ENCODE assay signal across 2 cellular contexts in the genomic region with DNA sequence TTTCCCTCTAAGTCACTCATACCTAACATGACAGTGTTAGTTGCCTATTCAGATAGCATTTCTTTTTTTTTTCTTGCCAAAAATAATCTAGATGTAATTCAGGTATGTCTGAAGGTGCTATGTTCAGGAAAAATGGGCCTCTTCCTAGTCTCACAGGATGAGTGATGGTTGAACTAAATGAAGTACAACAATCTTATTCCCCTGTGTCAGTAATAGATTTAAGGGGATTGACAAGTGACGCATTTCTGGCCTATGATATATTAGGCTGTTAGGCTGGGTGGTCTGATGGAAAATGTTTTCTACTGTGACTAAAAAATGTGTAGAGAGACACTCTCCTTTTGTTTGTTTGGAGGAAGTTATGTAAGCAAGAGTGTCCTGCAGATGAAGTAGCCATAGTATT.
TF ChIP-seq lines count a peak whose summit lies in the region.

No MANE protein-coding gene starts in this region.

TF ChIP-seq in neural cell, 6 proteins besides CTCF, POLR2A, EP300 and RAD21:
- TF ChIP-seq REST (IDR thresholded peaks at IDR 0.05; ENCODE audit: borderline replicate concordance), result no peak
- TF ChIP-seq POLR2AphosphoS5 (IDR thresholded peaks at IDR 0.05), result peak; percentile 57

TF ChIP-seq in SK-N-SH, 30 proteins besides CTCF, POLR2A, EP300 and RAD21 (continued from another document):
- TF ChIP-seq NRF1 (IDR thresholded peaks at IDR 0.05; ENCODE audit: low read depth, low read length) (no peak), NFIC (IDR thresholded peaks at IDR 0.05; ENCODE audit: borderline replicate concordance) (no peak), USF2 (IDR thresholded peaks at IDR 0.05; ENCODE audit: borderline replicate concordance, low read depth, low read length) (no peak), SMC3 (IDR thresholded peaks at IDR 0.05; ENCODE audit: low read depth, low read length) (no peak)
TF ChIP-seq in SK-N-SH: peak in this region for 0.
